ENCODE assay signal across 13 cellular contexts in the genomic region with DNA sequence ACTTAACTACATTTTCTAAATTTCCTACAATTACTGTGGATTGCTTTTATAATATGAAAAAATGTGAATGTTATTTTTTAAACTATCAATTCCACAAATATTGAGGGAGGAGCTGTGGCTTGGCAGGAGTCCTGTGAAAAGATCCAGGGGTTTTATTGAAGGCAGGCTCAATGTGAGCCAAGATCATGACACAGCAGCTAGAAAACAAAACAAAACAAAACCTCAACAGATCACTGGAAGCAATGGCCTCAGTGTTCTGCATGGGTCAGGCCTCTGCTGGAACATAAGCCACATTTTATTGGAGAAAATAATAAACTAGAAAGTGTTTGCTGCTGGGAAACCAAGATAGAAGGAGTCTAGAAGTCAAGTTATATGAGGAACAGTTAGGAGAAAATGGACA. TPM values are rescaled to one million over a fixed set of nuclear protein-coding genes. Genes with fewer than 3 reads are reported as not detected.
DNase-seq lines count a peak whose midpoint lies in the region; ATAC-seq and TF ChIP-seq lines count a peak whose summit lies in the region.
"Had no signal": no experiment of that assay in that cellular context is flagged by ENCODE, and none has a peak within 500 bp of the region (broad histone marks: within the 10 kb centered on the region; RNA-seq: fewer than 3 reads in every experiment).

No MANE protein-coding gene starts in this region.

- in situ Hi-C loops in brain microvascular endothelial cell (cut with HindIII; ENCODE audit: low pct_ligation_motif_present, low sequenced_read_pairs): no loop called here

- no peaks in the 10 kb centered on the region for H3K9me3 ChIP-seq in right atrium auricular region
- no peaks in the 10 kb centered on the region for H3K9me3 ChIP-seq in Peyer's patch

- H3K4me1 ChIP-seq in right atrium auricular region (peaks cover 0 to 72% of the 10 kb centered on the region in 2 donors), Peyer's patch (peaks cover 0 to 7% (median 0%) of the 10 kb centered on the region in 4 donors)

- no peak for TF ChIP-seq POLR2A in Peyer's patch (IDR thresholded peaks at IDR 0.05)

- no peak for ATAC-seq in omental fat pad (ENCODE audit: low FRiP score)

- no peak overlapping the region for H3K27ac ChIP-seq in brain microvascular endothelial cell
- peak overlapping the region; percentile 60 to 89 for H3K27ac ChIP-seq in right atrium auricular region
- peak overlapping the region in 2 of 4 donors; percentile 6 to 58 for H3K27ac ChIP-seq in Peyer's patch

- no peaks in the 10 kb centered on the region for H3K36me3 ChIP-seq in brain microvascular endothelial cell (replicated peaks)
- no peaks in the 10 kb centered on the region for H3K36me3 ChIP-seq in right atrium auricular region
- H3K36me3 ChIP-seq in Peyer's patch: no peaks in the 10 kb centered on the region

- H3K27me3 ChIP-seq in brain microvascular endothelial cell (replicated peaks): no peaks in the 10 kb centered on the region
- H3K27me3 ChIP-seq in right atrium auricular region: no peaks in the 10 kb centered on the region
- H3K27me3 ChIP-seq in Peyer's patch: no peaks in the 10 kb centered on the region

- TF ChIP-seq CTCF in AG09319 (IDR thresholded peaks at IDR 0.05; ENCODE audit: low read depth, low read length): no peak
- no peak for TF ChIP-seq CTCF in brain microvascular endothelial cell (IDR thresholded peaks at IDR 0.05; ENCODE audit: low read depth, low read length, missing control alignments)
- TF ChIP-seq CTCF in right atrium auricular region (IDR thresholded peaks at IDR 0.05): no peak
- TF ChIP-seq CTCF in omental fat pad (IDR thresholded peaks at IDR 0.05): no peak
- no peak for TF ChIP-seq CTCF in Peyer's patch (IDR thresholded peaks at IDR 0.05)

- DNase-seq in AG09319 (ENCODE audit: extremely low read depth, low read depth) (peak; percentile 69), brain microvascular endothelial cell (peak; percentile 90), right atrium auricular region (ENCODE audit: low spot score) (no peak), renal cortical epithelial cell (ENCODE audit: low read depth) (peak; percentile 44), omental fat pad (ENCODE audit: low spot score) (no peak), Peyer's patch (no peak), T-helper 1 cell (no peak)
- no peak for DNase-seq in stimulated activated CD4-positive, alpha-beta T cell treated with anti-CD3 and anti-CD28 coated beads, Interleukin-4, amount 100 ng/mL, for 4 hours
- DNase-seq: activated CD4-positive, alpha-beta T cell treated with anti-CD3 and anti-CD28 coated beads for 4 hours; activated naive CD4-positive, alpha-beta T cell; KG1; NCI-H446 treated with DMSO at 0.1 percent for 48 hours had no signal

- H3K4me3 ChIP-seq in brain microvascular endothelial cell (ENCODE audit: low read depth, low read length): no peak overlapping the region
- H3K4me3 ChIP-seq in right atrium auricular region: no peak overlapping the region
- no peak overlapping the region for H3K4me3 ChIP-seq in Peyer's patch

RNA-seq across cellular contexts. Expression of a gene that starts 19.4 kb away (rescaled TPM):
- 100 to 1,000 TPM in 1 of 2 donors, 10 to 100 TPM in 1; 96.5 to 210 TPM for total RNA-seq in right atrium auricular region
- 1.6 and 3.1 TPM in 2 replicates for total RNA-seq in renal cortical epithelial cell
- 1 to 10 TPM; 2.5 to 7.9 (median 3.7) TPM for total RNA-seq in omental fat pad
- total RNA-seq in Peyer's patch: 10 to 100 TPM in 1 of 4 donors, 1 to 10 TPM in 3; 4.7 to 23.1 (median 6.6) TPM
- total RNA-seq: B cell had no signal

Comparison
In these comparisons a context has a peak if more than half of its experiments do, and no peak if none do; other contexts are left out.
1. DNase-seq: peak in AG09319 (single experiment), brain microvascular endothelial cell (single experiment) and renal cortical epithelial cell (single experiment); none in right atrium auricular region (single experiment), omental fat pad (single experiment), Peyer's patch (0 of 3), stimulated activated CD4-positive, alpha-beta T cell treated with anti-CD3 and anti-CD28 coated beads, Interleukin-4, amount 100 ng/mL, for 4 hours (0 of 2) and T-helper 1 cell (0 of 5).
2. RNA of a gene that starts 19.4 kb away (total RNA-seq): 96.5 to 210 TPM in right atrium auricular region; 4.7 to 23.1 TPM in Peyer's patch, 2.5 to 7.9 TPM in omental fat pad and 1.6 to 3.1 TPM in renal cortical epithelial cell; every median in the first group is over 4 times any median in the second.